In the genomic region with DNA sequence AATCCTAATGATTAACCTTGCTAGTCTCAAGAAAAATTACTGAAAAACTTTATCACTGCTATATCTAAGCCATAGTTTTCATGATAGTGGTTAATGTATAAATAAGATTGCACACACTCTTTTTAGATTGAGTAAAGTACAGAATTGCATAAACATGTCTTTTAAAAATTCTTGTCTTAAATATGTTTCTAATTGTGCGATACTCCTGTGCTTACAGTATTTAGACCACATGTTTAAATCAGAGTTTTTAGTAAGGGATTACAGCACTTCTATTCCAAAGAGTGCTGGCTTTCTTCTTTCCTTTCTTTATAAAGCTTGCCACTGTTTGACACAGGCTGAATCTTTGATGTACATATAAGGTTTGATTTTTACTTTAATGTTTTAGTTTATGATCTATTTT, we compare ENCODE assay signal across 1 cellular context.
TF ChIP-seq lines count a peak whose summit lies in the region.

No MANE protein-coding gene starts in this region.

TF ChIP-seq in IMR-90, 13 proteins besides CTCF, POLR2A, EP300 and RAD21:
- no peak for TF ChIP-seq CHD1 (IDR thresholded peaks at IDR 0.05; ENCODE audit: low read depth, low read length)
- TF ChIP-seq NFE2L2 (IDR thresholded peaks at IDR 0.05; ENCODE audit: low read depth, low read length) = no peak
- TF ChIP-seq, protein P1, sequence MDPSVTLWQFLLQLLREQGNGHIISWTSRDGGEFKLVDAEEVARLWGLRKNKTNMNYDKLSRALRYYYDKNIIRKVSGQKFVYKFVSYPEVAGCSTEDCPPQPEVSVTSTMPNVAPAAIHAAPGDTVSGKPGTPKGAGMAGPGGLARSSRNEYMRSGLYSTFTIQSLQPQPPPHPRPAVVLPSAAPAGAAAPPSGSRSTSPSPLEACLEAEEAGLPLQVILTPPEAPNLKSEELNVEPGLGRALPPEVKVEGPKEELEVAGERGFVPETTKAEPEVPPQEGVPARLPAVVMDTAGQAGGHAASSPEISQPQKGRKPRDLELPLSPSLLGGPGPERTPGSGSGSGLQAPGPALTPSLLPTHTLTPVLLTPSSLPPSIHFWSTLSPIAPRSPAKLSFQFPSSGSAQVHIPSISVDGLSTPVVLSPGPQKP (IDR thresholded peaks at IDR 0.05; ENCODE audit: borderline replicate concordance, low read depth, low read length) = no peak
- no peak for TF ChIP-seq RCOR1 (IDR thresholded peaks at IDR 0.05; ENCODE audit: insufficient replicate concordance, low read length)
- no peak for TF ChIP-seq SMC3 (IDR thresholded peaks at IDR 0.05; ENCODE audit: low read depth, low read length)
- TF ChIP-seq MAFK (IDR thresholded peaks at IDR 0.05; ENCODE audit: low read depth, low read length) = no peak
- no peak for TF ChIP-seq MXI1 (IDR thresholded peaks at IDR 0.05; ENCODE audit: borderline replicate concordance, low read depth, low read length)
- no peak for TF ChIP-seq RFX5 (IDR thresholded peaks at IDR 0.05; ENCODE audit: low read depth, low read length)
- TF ChIP-seq BHLHE40 (IDR thresholded peaks at IDR 0.05; ENCODE audit: low read depth, low read length) = no peak
- no peak for TF ChIP-seq FOS (IDR thresholded peaks at IDR 0.05; ENCODE audit: low read depth, low read length)
- no peak for TF ChIP-seq MAZ (IDR thresholded peaks at IDR 0.05; ENCODE audit: borderline replicate concordance, low read depth, low read length)
- TF ChIP-seq CEBPB (IDR thresholded peaks at IDR 0.05; ENCODE audit: low read depth, low read length) = no peak
- TF ChIP-seq, protein P2, sequence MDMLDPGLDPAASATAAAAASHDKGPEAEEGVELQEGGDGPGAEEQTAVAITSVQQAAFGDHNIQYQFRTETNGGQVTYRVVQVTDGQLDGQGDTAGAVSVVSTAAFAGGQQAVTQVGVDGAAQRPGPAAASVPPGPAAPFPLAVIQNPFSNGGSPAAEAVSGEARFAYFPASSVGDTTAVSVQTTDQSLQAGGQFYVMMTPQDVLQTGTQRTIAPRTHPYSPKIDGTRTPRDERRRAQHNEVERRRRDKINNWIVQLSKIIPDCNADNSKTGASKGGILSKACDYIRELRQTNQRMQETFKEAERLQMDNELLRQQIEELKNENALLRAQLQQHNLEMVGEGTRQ (IDR thresholded peaks at IDR 0.05; ENCODE audit: low read depth, low read length) = no peak
